Comparison of ENCODE assay signal across 23 cellular contexts in genomic region chr16:87312008-87312407, GRCh38. TPM values are rescaled to one million over a fixed set of nuclear protein-coding genes. Genes with fewer than 3 reads are reported as not detected.
DNase-seq lines count a peak whose midpoint lies in the region; TF ChIP-seq lines count a peak whose summit lies in the region.
"Had no signal": no experiment of that assay in that cellular context is flagged by ENCODE, and none has a peak within 500 bp of the region (broad histone marks: within the 10 kb centered on the region; RNA-seq: fewer than 3 reads in every experiment).

No MANE protein-coding gene starts in this region.

- H3K36me3 ChIP-seq in spleen, result no peaks in the 10 kb centered on the region
- H3K36me3 ChIP-seq in esophagus muscularis mucosa, result no peaks in the 10 kb centered on the region

- H3K27ac ChIP-seq in spleen, result no peak overlapping the region
- H3K27ac ChIP-seq in esophagus muscularis mucosa (replicated peaks in 1 of 4), result no peak overlapping the region
- H3K27ac ChIP-seq: 22Rv1; A549; BLaER1 treated with 17β-estradiol and CSF1 and Interleukin-3, amounts not matched to agents 10 nM and 100 nM; C4-2B had no signal

- 81 to 91% (median 83%) methylated on average over 7 of the region's 7 CpGs for WGBS in spleen, 5 donors
- 92% methylated on average over 7 of the region's 7 CpGs for WGBS in esophagus muscularis mucosa

- peak; percentile 1 for DNase-seq in activated effector memory CD4-positive, alpha-beta T cell treated with anti-CD3 and anti-CD28 coated beads, Interleukin-2, amount 50 U/mL, for 16 hours
- DNase-seq in activated effector memory CD4-positive, alpha-beta T cell treated with Interleukin-2 at 50 U/mL for 16 hours, result no peak
- DNase-seq in posterior vena cava (ENCODE audit: low spot score) (peak; percentile 42), spleen (peak; percentile 29), NCI-H146 treated with DMSO at 0.1 percent for 48 hours (lab: John Stamatoyannopoulos, UW; ENCODE audit: unreplicated experiment) (no peak), COLO668 (lab: John Stamatoyannopoulos, UW; ENCODE audit: unreplicated experiment) (no peak), esophagus muscularis mucosa (ENCODE audit: extremely low spot score) (no peak)
- DNase-seq: AML-193; CD4-positive, alpha-beta T cell; CD8-positive, alpha-beta T cell; COR-L47; DMS 273 treated with DMSO at 0.1 percent for 48 hours; DMS153; DMS53; DMS79; DND-41; EL; GDM1 had no signal

- H3K4me3 ChIP-seq in spleen (no peak overlapping the region), esophagus muscularis mucosa (no peak overlapping the region)
- H3K4me3 ChIP-seq: A549; BLaER1 treated with 17β-estradiol and CSF1 and Interleukin-3, amounts not matched to agents 10 nM and 100 nM; GM12878 had no signal

- TF ChIP-seq POLR2A in spleen (IDR thresholded peaks at IDR 0.05) (no peak), esophagus muscularis mucosa (IDR thresholded peaks at IDR 0.05; ENCODE audit: low read depth) (no peak)

- TF ChIP-seq CTCF in spleen (IDR thresholded peaks at IDR 0.05 in 8 of 11, conservative IDR thresholded peaks at IDR 0.05 in 3 of 11) (no peak), esophagus muscularis mucosa (IDR thresholded peaks at IDR 0.05) (no peak)

- H3K4me1 ChIP-seq in spleen, result peaks cover 0 to 8% (median 0%) of the 10 kb centered on the region in 6 donors
- peaks cover 0 to 6% (median 0%) of the 10 kb centered on the region in 4 donors for H3K4me1 ChIP-seq in esophagus muscularis mucosa
- H3K4me1 ChIP-seq: A549 had no signal

- no peak for TF ChIP-seq EP300 in esophagus muscularis mucosa (IDR thresholded peaks at IDR 0.05)

- intact Hi-C loops in posterior vena cava (cut with DNase I) (loop anchor here in 1 of 2 donors (10.0 kb wide), 1 partner anchor 233 kb away; no protein-coding TSS in a partner anchor), spleen (cut with DNase I; ENCODE audit: low total_unique reads) (no loop called here), esophagus muscularis mucosa (cut with DNase I) (no loop called here)

- H3K9me3 ChIP-seq in spleen (peaks cover 0 to 13% (median 8%) of the 10 kb centered on the region in 8 donors), esophagus muscularis mucosa (peaks cover 0 to 6% (median 3%) of the 10 kb centered on the region in 4 donors)

- H3K27me3 ChIP-seq in spleen (replicated peaks in 1 of 7) (no peaks in the 10 kb centered on the region), esophagus muscularis mucosa (no peaks in the 10 kb centered on the region)
- H3K27me3 ChIP-seq: BLaER1 treated with 17β-estradiol and CSF1 and Interleukin-3, amounts not matched to agents 10 nM and 100 nM had no signal

RNA-seq across cellular contexts. Expression of gene C16orf95, which starts 5.2 kb away (rescaled TPM):
- total RNA-seq in posterior vena cava, result 1 to 10 TPM; 1.1 to 3.1 TPM
- 1 to 10 TPM in 5 of 7 donors, not detected in 2; 1.0 to 2.6 (median 2.0) TPM for total RNA-seq in spleen
- polyA plus RNA-seq in spleen, result 1 to 10 TPM; 1.2 to 2.9 (median 2.8) TPM
- 1 to 10 TPM in 3 of 4 donors, under 1 TPM in 1; 0.50 to 3.2 (median 1.8) TPM for total RNA-seq in esophagus muscularis mucosa

Comparison
In these comparisons a context has a peak if more than half of its experiments do, and no peak if none do; other contexts are left out.
1. DNase-seq: peak in activated effector memory CD4-positive, alpha-beta T cell treated with anti-CD3 and anti-CD28 coated beads, Interleukin-2, amount 50 U/mL, for 16 hours (single experiment), posterior vena cava (single experiment) and spleen (single experiment); none in activated effector memory CD4-positive, alpha-beta T cell treated with Interleukin-2 at 50 U/mL for 16 hours (single experiment), NCI-H146 treated with DMSO at 0.1 percent for 48 hours (single experiment), COLO668 (single experiment) and esophagus muscularis mucosa (single experiment).